ENCODE assay signal across 14 cellular contexts in genomic region chr9:20929276-20929675, GRCh38.
"Had no signal": no experiment of that assay in that cellular context is flagged by ENCODE, and none has a peak within 500 bp of the region (broad histone marks: within the 10 kb centered on the region; RNA-seq: fewer than 3 reads in every experiment).

No MANE protein-coding gene starts in this region.

- DNase-seq: activated CD4-positive, alpha-beta memory T cell treated with anti-CD3 and anti-CD28 coated beads for 36 hours; activated CD4-positive, alpha-beta T cell treated with anti-CD3 and anti-CD28 coated beads for 4 hours; activated T-cell treated with anti-CD3 and anti-CD28 coated beads for 4 hours; effector CD8-positive, alpha-beta T cell; esophagus squamous epithelium; mesenchymal stem cell; naive thymus-derived CD4-positive, alpha-beta T cell; pancreas; sigmoid colon; stimulated activated CD4-positive, alpha-beta T cell treated with anti-CD3 and anti-CD28 coated beads, Interleukin-4, amount 100 ng/mL, for 24 hours; SW 1271; T-helper 2 cell had no signal

- H3K27ac ChIP-seq: cardiac muscle cell, coronary artery, esophagus squamous epithelium, pancreas, sigmoid colon had no signal
